In the genomic region with DNA sequence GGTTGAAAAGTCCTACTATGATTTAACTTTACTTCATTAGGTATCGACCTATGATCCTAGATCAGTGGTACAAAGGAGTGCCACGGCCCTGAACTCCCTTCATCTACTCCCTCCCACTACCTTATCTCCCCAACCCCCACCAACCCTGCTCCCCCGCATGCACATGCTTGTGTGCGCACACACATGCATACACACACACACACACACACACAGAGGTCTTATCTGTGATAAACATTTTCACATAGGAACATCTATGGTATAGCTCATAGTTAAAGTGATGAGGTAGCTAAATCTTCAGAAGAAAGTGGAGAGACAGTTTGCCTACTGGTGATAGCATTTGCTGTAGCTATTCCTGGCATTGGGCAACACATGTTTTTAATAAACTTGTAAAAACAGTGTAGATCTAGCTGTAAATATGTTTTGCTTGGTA, we compare ENCODE assay signal across 1 cellular context.
TF ChIP-seq lines count a peak whose summit lies in the region.

No MANE protein-coding gene starts in this region.

TF ChIP-seq in IMR-90, 13 proteins besides CTCF, POLR2A, EP300 and RAD21 (continued from another document):
- TF ChIP-seq, protein P1, sequence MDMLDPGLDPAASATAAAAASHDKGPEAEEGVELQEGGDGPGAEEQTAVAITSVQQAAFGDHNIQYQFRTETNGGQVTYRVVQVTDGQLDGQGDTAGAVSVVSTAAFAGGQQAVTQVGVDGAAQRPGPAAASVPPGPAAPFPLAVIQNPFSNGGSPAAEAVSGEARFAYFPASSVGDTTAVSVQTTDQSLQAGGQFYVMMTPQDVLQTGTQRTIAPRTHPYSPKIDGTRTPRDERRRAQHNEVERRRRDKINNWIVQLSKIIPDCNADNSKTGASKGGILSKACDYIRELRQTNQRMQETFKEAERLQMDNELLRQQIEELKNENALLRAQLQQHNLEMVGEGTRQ (IDR thresholded peaks at IDR 0.05; ENCODE audit: low read depth, low read length) = no peak
- no peak for TF ChIP-seq RCOR1 (IDR thresholded peaks at IDR 0.05; ENCODE audit: insufficient replicate concordance, low read length)
- 0 out of 2 replicates have a peak, but pooled peaks have one; percentile 15 for TF ChIP-seq MAFK (IDR thresholded peaks at IDR 0.05; ENCODE audit: low read depth, low read length)
- TF ChIP-seq CHD1 (IDR thresholded peaks at IDR 0.05; ENCODE audit: low read depth, low read length) = no peak
